Comparison of ENCODE assay signal across 10 cellular contexts in genomic region chr6:36241728-36242127, GRCh38.
DNase-seq lines count a peak whose midpoint lies in the region; ATAC-seq and TF ChIP-seq lines count a peak whose summit lies in the region.
"Had no signal": no experiment of that assay in that cellular context is flagged by ENCODE, and none has a peak within 500 bp of the region (broad histone marks: within the 10 kb centered on the region; RNA-seq: fewer than 3 reads in every experiment).

No MANE protein-coding gene starts in this region.

- DNase-seq in CD1c-positive myeloid dendritic cell (ENCODE audit: extremely low spot score) = peak; percentile 85
- DNase-seq in NAMALWA (ENCODE audit: low spot score) = peak; percentile 92
- DNase-seq in fibroblast of mammary gland (ENCODE audit: low read depth) = peak; percentile 13
- DNase-seq in KG1 (lab: John Stamatoyannopoulos, UW) = no peak
- DNase-seq in NCI-H146 (lab: John Stamatoyannopoulos, UW) = no peak
- no peak for DNase-seq in LoVo (ENCODE audit: low spot score)
- no peak for DNase-seq in coronary artery (ENCODE audit: low spot score)
- DNase-seq: left colon had no signal

- TF ChIP-seq CTCF in fibroblast of mammary gland (conservative IDR thresholded peaks at IDR 0.05; ENCODE audit: control insufficient read depth, insufficient read depth, low read depth, low read length) (no peak), coronary artery (IDR thresholded peaks at IDR 0.05) (no peak)

- no peak overlapping the region for H3K27ac ChIP-seq in coronary artery
- H3K27ac ChIP-seq: SJSA1 had no signal

- peak; percentile 68 for ATAC-seq in GM19463 (IDR thresholded peaks at IDR 0.05; ENCODE audit: unreplicated experiment)
- ATAC-seq: left colon had no signal

- H3K4me3 ChIP-seq in fibroblast of mammary gland (ENCODE audit: control insufficient read depth, low read depth, low read length) (no peak overlapping the region), coronary artery (no peak overlapping the region)
- H3K4me3 ChIP-seq: SJSA1 had no signal

Comparison
In these comparisons a context has a peak if more than half of its experiments do, and no peak if none do; other contexts are left out.
1. DNase-seq: peak in CD1c-positive myeloid dendritic cell (single experiment), NAMALWA (single experiment) and fibroblast of mammary gland (single experiment); none in KG1 (single experiment), NCI-H146 (single experiment), LoVo (single experiment) and coronary artery (single experiment).